In genomic region chr2:17871639-17872038, GRCh38 we compare ENCODE assay signal across 40 cellular contexts. TPM values are rescaled to one million over a fixed set of nuclear protein-coding genes. Genes with fewer than 3 reads are reported as not detected.
"Had no signal": no experiment of that assay in that cellular context is flagged by ENCODE, and none has a peak within 500 bp of the region (broad histone marks: within the 10 kb centered on the region; RNA-seq: fewer than 3 reads in every experiment).

No MANE protein-coding gene starts in this region.

- H3K4me3 ChIP-seq: adrenal gland, ascending aorta, body of pancreas, breast epithelium, cardiac muscle cell had no signal

- H3K9me3 ChIP-seq: adrenal gland, ascending aorta, body of pancreas, breast epithelium had no signal

- H3K36me3 ChIP-seq: adrenal gland, ascending aorta, brain microvascular endothelial cell, breast epithelium, cardiac muscle cell had no signal

- DNase-seq: activated effector memory CD4-positive, alpha-beta T cell treated with anti-CD3 and anti-CD28 coated beads, Interleukin-2, amount 50 U/mL, for 16 hours; activated effector memory CD4-positive, alpha-beta T cell treated with Interleukin-2 at 50 U/mL for 16 hours; activated gamma-delta T cell; activated gamma-delta T cell treated with Interleukin-2 at 50 U/mL for 16 hours; activated naive CD4-positive, alpha-beta T cell; activated naive CD4-positive, alpha-beta T cell treated with anti-CD3 and anti-CD28 coated beads for 36 hours; activated naive CD4-positive, alpha-beta T cell treated with anti-CD3 and anti-CD28 coated beads, Interleukin-2, amount 10 ng/mL, durations not matched to agents 7 days and 5 days; activated naive CD4-positive, alpha-beta T cell treated with anti-CD3 and anti-CD28 coated beads, Interleukin-2, amount 50 U/mL, for 16 hours; activated naive CD4-positive, alpha-beta T cell treated with Interleukin-2 at 50 U/mL for 16 hours; activated naive CD8-positive, alpha-beta T cell treated with anti-CD3 and anti-CD28 coated beads for 36 hours; activated naive CD8-positive, alpha-beta T cell treated with anti-CD3 and anti-CD28 coated beads, Interleukin-2, amount 10 ng/mL, durations not matched to agents 7 days and 5 days; activated naive CD8-positive, alpha-beta T cell treated with anti-CD3 and anti-CD28 coated beads, Interleukin-2, amount 50 U/mL, for 24 hours; activated T-cell treated with anti-CD3 and anti-CD28 coated beads, Interleukin-2, amount 50 U/mL, for 1 hour; activated T-cell treated with anti-CD3 and anti-CD28 coated beads, Interleukin-2, amount 50 U/mL, for 24 hours; activated T-cell treated with anti-CD3 and anti-CD28 coated beads, Interleukin-2, amount 50 U/mL, for 4 hours; activated T-cell treated with anti-CD3 and anti-CD28 coated beads, Interleukin-2, amount 50 U/mL, for 48 hours; activated T-cell treated with anti-CD3 and anti-CD28 coated beads, Interleukin-2, amount 50 U/mL, for 72 hours; adrenal gland; amniotic stem cell; amygdala; anterior cingulate cortex; aorta; body of pancreas; brain microvascular endothelial cell; caudate nucleus; central memory CD4-positive, alpha-beta T cell; cerebellar nuclear complex had no signal

- H3K4me1 ChIP-seq: adrenal gland, ascending aorta, body of pancreas, breast epithelium had no signal

- H3K27ac ChIP-seq: adrenal gland, ascending aorta, body of pancreas, brain microvascular endothelial cell, breast epithelium, cardiac muscle cell had no signal

- H3K27me3 ChIP-seq: adrenal gland, ascending aorta, body of pancreas, breast epithelium had no signal

- ATAC-seq: activated naive CD4-positive, alpha-beta T cell treated with anti-CD3 and anti-CD28 coated beads, Interleukin-2, amount 50 U/mL, for 72 hours; activated naive CD8-positive, alpha-beta T cell treated with anti-CD3 and anti-CD28 coated beads, Interleukin-2, amount 50 U/mL, for 24 hours; activated T-cell treated with anti-CD3 and anti-CD28 coated beads, Interleukin-2, amount 50 U/mL, for 4 hours; activated T-cell treated with anti-CD3 and anti-CD28 coated beads, Interleukin-2, amount 50 U/mL, for 72 hours; activated T-helper 17 cell treated with anti-CD3 and anti-CD28 coated beads, Interleukin-2, amount 50 U/mL, for 72 hours; body of pancreas had no signal

- FAIRE-seq: astrocyte, bronchial epithelial cell had no signal

RNA-seq across cellular contexts. Expression of gene KCNS3, which starts 6.8 kb away (rescaled TPM):
- total RNA-seq: activated naive CD4-positive, alpha-beta T cell treated with anti-CD3 and anti-CD28 coated beads, Interleukin-2, amount 50 U/mL, for 72 hours; activated naive CD8-positive, alpha-beta T cell treated with anti-CD3 and anti-CD28 coated beads for 36 hours; activated naive CD8-positive, alpha-beta T cell treated with anti-CD3 and anti-CD28 coated beads, Interleukin-2, amount 10 ng/mL, durations not matched to agents 7 days and 5 days; activated T-cell treated with anti-CD3 and anti-CD28 coated beads, Interleukin-2, amount 50 U/mL, for 4 hours; activated T-cell treated with anti-CD3 and anti-CD28 coated beads, Interleukin-2, amount 50 U/mL, for 72 hours; activated T-helper 1 cell treated with anti-CD3 and anti-CD28 coated beads, Interleukin-12 subunit alpha, Interleukin-12 subunit beta, Interleukin-2, Interleukin-4 antibody, amounts not matched to agents 30 ng/mL and 10 ng/mL and 1 ng/mL, durations not matched to agents 14 hours and 24 hours and 36 hours; activated T-helper 17 cell treated with anti-CD3 and anti-CD28 coated beads, Interleukin-2, amount 50 U/mL, for 72 hours had no signal

RNA-seq across cellular contexts. Expression of gene MSGN1, which starts 55.4 kb away (rescaled TPM):
- total RNA-seq: activated naive CD4-positive, alpha-beta T cell treated with anti-CD3 and anti-CD28 coated beads for 36 hours; activated naive CD4-positive, alpha-beta T cell treated with anti-CD3 and anti-CD28 coated beads, Interleukin-2, amount 50 U/mL, for 72 hours; activated naive CD8-positive, alpha-beta T cell treated with anti-CD3 and anti-CD28 coated beads for 36 hours; activated naive CD8-positive, alpha-beta T cell treated with anti-CD3 and anti-CD28 coated beads, Interleukin-2, amount 10 ng/mL, durations not matched to agents 7 days and 5 days; activated T-cell treated with anti-CD3 and anti-CD28 coated beads, Interleukin-2, amount 50 U/mL, for 4 hours; activated T-cell treated with anti-CD3 and anti-CD28 coated beads, Interleukin-2, amount 50 U/mL, for 72 hours; activated T-helper 1 cell treated with anti-CD3 and anti-CD28 coated beads, Interleukin-12 subunit alpha, Interleukin-12 subunit beta, Interleukin-2, Interleukin-4 antibody, amounts not matched to agents 30 ng/mL and 10 ng/mL and 1 ng/mL, durations not matched to agents 14 hours and 24 hours and 36 hours; activated T-helper 17 cell treated with anti-CD3 and anti-CD28 coated beads, Interleukin-2, amount 50 U/mL, for 72 hours; activated T-helper 2 cell treated with anti-CD3 and anti-CD28 coated beads, Interferon-gamma antibody, Interleukin-2, Interleukin-4, amounts not matched to agents 10 μg/mL and 5 μg/mL and 100 μg/mL, durations not matched to agents 14 hours and 24 hours and 36 hours; adrenal gland; aorta; ascending aorta; astrocyte; body of pancreas; breast epithelium; bronchial epithelial cell; cardiac muscle cell; cardiac septum; cerebellum; chondrocyte had no signal
- polyA plus RNA-seq: adipose tissue, adrenal gland, aorta, cardiac muscle cell had no signal
